ENCODE assay signal across 8 cellular contexts in the genomic region with DNA sequence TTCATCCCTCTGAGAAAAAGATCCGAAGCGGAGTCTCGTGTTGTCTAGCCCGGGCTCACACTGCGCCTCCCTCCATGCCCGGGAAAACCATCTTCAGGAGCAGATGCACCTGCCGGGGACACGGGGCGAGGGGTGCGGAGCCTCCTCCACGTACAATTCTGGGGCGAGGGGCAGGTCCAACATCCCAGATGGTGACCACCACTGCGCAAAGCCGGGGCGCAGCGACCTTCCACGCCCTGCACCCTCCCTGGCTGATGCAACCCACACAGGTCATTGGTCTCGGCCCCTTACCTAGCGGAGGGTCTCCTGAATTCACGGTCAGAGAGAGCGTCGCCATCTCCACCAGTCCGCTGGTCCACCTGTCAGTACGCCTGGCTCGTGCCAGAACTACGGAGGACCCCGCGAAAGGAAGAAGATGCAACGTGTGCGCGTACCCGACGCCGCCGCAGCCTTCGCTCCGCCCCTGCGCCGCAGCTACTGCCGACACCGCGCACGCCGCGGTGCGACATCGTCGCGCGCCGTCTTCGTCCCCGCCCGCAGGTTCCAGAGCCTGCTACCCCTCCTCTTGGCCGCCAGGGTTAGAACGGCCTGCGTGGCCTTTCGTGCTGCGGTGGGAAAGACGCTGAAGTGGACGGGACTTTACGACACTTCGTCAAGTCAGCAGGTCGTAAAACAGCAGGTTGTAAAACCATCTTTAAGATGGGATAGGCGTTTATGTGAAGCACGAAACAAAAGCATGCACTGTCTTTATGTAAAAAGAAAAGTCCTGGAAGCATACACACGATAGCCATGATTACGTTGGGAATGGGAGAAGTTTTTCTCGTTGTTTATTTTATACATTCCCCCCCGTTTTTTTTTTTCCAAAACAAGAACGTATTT. TPM values are rescaled to one million over a fixed set of nuclear protein-coding genes. Genes with fewer than 3 reads are reported as not detected.
DNase-seq lines count a peak whose midpoint lies in the region; ATAC-seq and TF ChIP-seq lines count a peak whose summit lies in the region.

A gene (minus strand): TSS at position 454 of the 879 bp plus-strand sequence. CDS start 117 bp downstream, at position 337.

- no peaks in the 10 kb centered on the region for H3K36me3 ChIP-seq in A673 (ENCODE audit: insufficient read depth, low read length, poor library complexity, severe bottlenecking)
- H3K36me3 ChIP-seq in mammary epithelial cell (ENCODE audit: insufficient read depth, low read length), result peaks cover under 1% of the 10 kb centered on the region
- H3K36me3 ChIP-seq in smooth muscle cell (ENCODE audit: low read depth), result no peaks in the 10 kb centered on the region

- no peaks in the 10 kb centered on the region for H3K9me3 ChIP-seq in A673 (ENCODE audit: low read depth, low read length, poor library complexity, severe bottlenecking)
- H3K9me3 ChIP-seq in mammary epithelial cell (replicated peaks; ENCODE audit: insufficient read depth, low read length), result no peaks in the 10 kb centered on the region
- no peaks in the 10 kb centered on the region for H3K9me3 ChIP-seq in smooth muscle cell (replicated peaks; ENCODE audit: low read depth)

- POLR2A ChIA-PET in A673 (lab: Charles Lee; ENCODE audit: low non-redundant PET), result interaction anchor here (0.7 kb wide), 1 partner anchor 111 kb away, joined by 4 read pairs; no protein-coding TSS in a partner anchor

- H4K20me1 ChIP-seq in mammary epithelial cell (ENCODE audit: insufficient read depth, low read length), result no peaks in the 10 kb centered on the region
- H4K20me1 ChIP-seq in smooth muscle cell (ENCODE audit: low read depth), result peaks cover 12% of the 10 kb centered on the region

- peak within 1 kb of the TSS; percentile 97 for H2AFZ ChIP-seq in mammary epithelial cell (ENCODE audit: low read depth, low read length)
- H2AFZ ChIP-seq in smooth muscle cell (ENCODE audit: low read depth), result peak within 1 kb of the TSS; percentile 93

- peak; percentile 99 for ATAC-seq in GM18861 (IDR thresholded peaks at IDR 0.05; ENCODE audit: unreplicated experiment)
- peak; percentile 98 for ATAC-seq in HG03103 (IDR thresholded peaks at IDR 0.05; ENCODE audit: low read depth, unreplicated experiment)

- H3K27ac ChIP-seq in A673 (ENCODE audit: low read depth, low read length, poor library complexity, severe bottlenecking) (peak within 1 kb of the TSS; percentile 87), VCaP (peak within 1 kb of the TSS; percentile 95), mammary epithelial cell (ENCODE audit: insufficient read depth, low read depth, low read length) (peak within 1 kb of the TSS; percentile 67), smooth muscle cell (ENCODE audit: low read depth) (peak within 1 kb of the TSS; percentile 61)

- dilution Hi-C loops in mammary epithelial cell (cut with HindIII; ENCODE audit: low sequenced_read_pairs), result no loop called here

- CTCF ChIA-PET in A673 (lab: Charles Lee) (interaction anchor here (0.6 kb wide), 1 partner anchor 10 kb away, joined by 3 read pairs; no protein-coding TSS in a partner anchor), mammary epithelial cell (lab: Charles Lee; ENCODE audit: low non-redundant PET) (no interaction called here)

- intact Hi-C loops in A673 (cut with micrococcal nuclease; ENCODE audit: unreplicated experiment), result no loop called here
- intact Hi-C loops in mammary epithelial cell (cut with micrococcal nuclease), result loop anchor here (1.0 kb wide), 1 partner anchor 48 kb away; a partner anchor contains a TSS

- H3K4me2 ChIP-seq in mammary epithelial cell (ENCODE audit: insufficient read depth, low read depth, low read length) (peak within 1 kb of the TSS; percentile 75), smooth muscle cell (peak within 1 kb of the TSS; percentile 94)

- TF ChIP-seq CTCF in A673 (conservative IDR thresholded peaks at IDR 0.05; ENCODE audit: low read depth, low read length) (peak; percentile 64), VCaP (conservative IDR thresholded peaks at IDR 0.05) (peak; percentile 75), mammary epithelial cell (conservative IDR thresholded peaks at IDR 0.05 in 1 of 2, IDR thresholded peaks at IDR 0.05 in 1 of 2; ENCODE audit: extremely low read depth in 1 of 2, insufficient read depth in 1 of 2, low read depth in 1 of 2, low read length in 2 of 2) (peak; percentile 53 to 70), smooth muscle cell (IDR thresholded peaks at IDR 0.05; ENCODE audit: borderline replicate concordance, insufficient read depth, poor library complexity, severe bottlenecking) (peak; percentile 50)

- no peaks in the 10 kb centered on the region for H3F3A ChIP-seq in smooth muscle cell (ENCODE audit: low read depth)

- 1% methylated on average over 25 of the region's 71 CpGs for WGBS in mammary epithelial cell (ENCODE audit: low coverage, missing lambda C conversion rate)
- under 1% methylated on average over 71 of the region's 71 CpGs for WGBS in smooth muscle cell (ENCODE audit: low lambda C conversion rate)

- BruUV-seq in A673 (replicated peaks; lab: Mats Ljungman, UMichigan) (TSS peak; percentile 37), mammary epithelial cell (replicated peaks; lab: Mats Ljungman, UMichigan) (TSS peak; percentile 46)

- H3K4me1 ChIP-seq in A673 (ENCODE audit: insufficient read depth, low read length, poor library complexity, severe bottlenecking) (peaks cover 7% of the 10 kb centered on the region), mammary epithelial cell (ENCODE audit: insufficient read depth, low read length) (no peaks in the 10 kb centered on the region), smooth muscle cell (ENCODE audit: low read depth) (peaks cover 4% of the 10 kb centered on the region)

- peak; percentile 99 for DNase-seq in A673 (ENCODE audit: low spot score)
- DNase-seq in NCI-H2171 treated with DMSO at 0.1 percent for 48 hours (lab: John Stamatoyannopoulos, UW), result peak; percentile 98
- peak; percentile 96 for DNase-seq in mammary epithelial cell
- DNase-seq in iPS-NIHi11 (ENCODE audit: low spot score), result peak; percentile 96
- peak; percentile 57 for DNase-seq in smooth muscle cell (lab: John Stamatoyannopoulos, UW; ENCODE audit: unreplicated experiment)

- H3K4me3 ChIP-seq in A673 (ENCODE audit: low read depth, low read length, poor library complexity, severe bottlenecking) (peak within 1 kb of the TSS; percentile 85), mammary epithelial cell (replicated peaks in 1 of 3; ENCODE audit: insufficient read depth in 1 of 3, low read depth in 2 of 3, low read length in 3 of 3) (peak within 1 kb of the TSS; percentile 79 to 99 (median 99)), smooth muscle cell (peak within 1 kb of the TSS; percentile 91)

- H3K79me2 ChIP-seq in mammary epithelial cell (ENCODE audit: insufficient read depth, low read length) (peaks cover 48% of the 10 kb centered on the region), smooth muscle cell (ENCODE audit: low read depth) (peaks cover 47% of the 10 kb centered on the region)

- H3K9ac ChIP-seq in mammary epithelial cell (ENCODE audit: insufficient read depth, low read length), result peak within 1 kb of the TSS; percentile 80
- H3K9ac ChIP-seq in smooth muscle cell (ENCODE audit: low read depth), result peak within 1 kb of the TSS; percentile 75

- H3K27me3 ChIP-seq in A673 (replicated peaks; ENCODE audit: insufficient read depth, low read depth, low read length, poor library complexity) (no peaks in the 10 kb centered on the region), mammary epithelial cell (ENCODE audit: insufficient read depth, low read length) (no peaks in the 10 kb centered on the region), smooth muscle cell (ENCODE audit: low read depth) (no peaks in the 10 kb centered on the region)

- in situ Hi-C loops in mammary epithelial cell (cut with MboI; ENCODE audit: low sequenced_read_pairs in 2 of 2), result no loop called here

RNA-seq across cellular contexts. Expression of the gene that starts here (rescaled TPM):
- total RNA-seq in A673 (2021), result 138 and 139 TPM in 2 replicates
- 100 to 1,000 TPM; 164 to 171 TPM for total RNA-seq in mammary epithelial cell
- polyA plus RNA-seq in mammary epithelial cell, result 53.9 TPM
- 281 TPM for polyA minus RNA-seq in mammary epithelial cell
- total RNA-seq in smooth muscle cell, result 71.8 and 79.4 TPM in 2 replicates
- polyA plus RNA-seq in smooth muscle cell, result 40.2 and 47.8 TPM in 2 replicates

Comparison
In these comparisons a context has a peak if more than half of its experiments do, and no peak if none do; other contexts are left out.
1. Peak in every context shown above with its lines: DNase-seq, ATAC-seq, H3K4me3 ChIP-seq and H3K27ac ChIP-seq.